In genomic region chr10:102113261-102113955, GRCh38 we compare ENCODE assay signal across 8 cellular contexts. TPM values are rescaled to one million over a fixed set of nuclear protein-coding genes. Genes with fewer than 3 reads are reported as not detected.
DNase-seq lines count a peak whose midpoint lies in the region; TF ChIP-seq lines count a peak whose summit lies in the region.

No MANE protein-coding gene starts in this region.

- POLR2A ChIA-PET in RWPE1 (lab: Yijun Ruan, JAX; ENCODE audit: low non-redundant PET), result interaction anchor here (0.6 to 0.7 kb wide), 2 partner anchors 11 to 12 kb away, joined by 4 read pairs; no protein-coding TSS in a partner anchor

- H3K27me3 ChIP-seq in esophagus (ENCODE audit: control insufficient read depth in 1 of 2, insufficient read depth in 2 of 2, low read length in 2 of 2) (no peaks in the 10 kb centered on the region), prostate gland (replicated peaks; ENCODE audit: insufficient read depth) (no peaks in the 10 kb centered on the region), thyroid gland (no peaks in the 10 kb centered on the region)

- no peak for TF ChIP-seq CTCF in RWPE1 (conservative IDR thresholded peaks at IDR 0.05; ENCODE audit: low read depth)
- no peak for TF ChIP-seq CTCF in prostate gland (IDR thresholded peaks at IDR 0.05)
- no peak for TF ChIP-seq CTCF in thyroid gland (IDR thresholded peaks at IDR 0.05)

- DNase-seq in ELF-1 (ENCODE audit: low read depth, low spot score) (peak; percentile 35), RWPE1 (ENCODE audit: low spot score) (peak; percentile 77), prostate gland (ENCODE audit: low spot score) (peak; percentile 28), NCI-H69 (lab: John Stamatoyannopoulos, UW) (no peak), midbrain (lab: John Stamatoyannopoulos, UW) (no peak), dermis blood vessel endothelial cell (no peak), thyroid gland (no peak)

- CTCF ChIA-PET in RWPE1 (lab: Yijun Ruan, JAX), result interaction anchor here (0.6 to 2.0 kb wide), 6 partner anchors 9 to 1115 kb away, joined by 3 to 7 read pairs (median 4); partner anchors contain the start of gene ARMH3

- H3K4me1 ChIP-seq in esophagus (ENCODE audit: control insufficient read depth in 2 of 2, insufficient read depth in 2 of 2, low read length in 1 of 2), result peaks cover 9 to 21% of the 10 kb centered on the region in 2 donors
- peaks cover 33% of the 10 kb centered on the region for H3K4me1 ChIP-seq in prostate gland (replicated peaks)
- peaks cover 45 to 54% of the 10 kb centered on the region in 2 donors for H3K4me1 ChIP-seq in thyroid gland

- intact Hi-C loops in prostate gland (cut with DNase I) (loop anchor here (5.0 kb wide), 1 partner anchor 46 kb away; the partner anchor contains the start of gene HPS6), thyroid gland (cut with DNase I) (no loop called here)

- H3K4me3 ChIP-seq in esophagus (ENCODE audit: low read depth in 1 of 2, low read length in 2 of 2) (peak overlapping the region; percentile 64 to 75), prostate gland (peak overlapping the region; percentile 72 to 79), thyroid gland (replicated peaks in 1 of 3) (peak overlapping the region in 1 of 3 donors; percentile 61)

- H3K9me3 ChIP-seq in esophagus (ENCODE audit: control insufficient read depth in 2 of 2, insufficient read depth in 1 of 2, low read depth in 1 of 2, low read length in 1 of 2) (no peaks in the 10 kb centered on the region), prostate gland (no peaks in the 10 kb centered on the region), thyroid gland (no peaks in the 10 kb centered on the region)

- 24 to 35% methylated on average over 7 of the region's 7 CpGs for WGBS in esophagus, 2 donors
- 19% methylated on average over 7 of the region's 7 CpGs for WGBS in prostate gland
- WGBS in thyroid gland, 2 donors, result 51 to 58% methylated on average over 4 of the region's 7 CpGs

- H3K36me3 ChIP-seq in esophagus (ENCODE audit: control insufficient read depth in 2 of 2, insufficient read depth in 2 of 2, low read length in 1 of 2) (peaks cover 19 to 30% of the 10 kb centered on the region in 2 donors), prostate gland (peaks cover 5 to 29% of the 10 kb centered on the region in 2 donors), thyroid gland (peaks cover 30 to 35% of the 10 kb centered on the region in 2 donors)

- peak overlapping the region; percentile 94 for H3K27ac ChIP-seq in RWPE1
- peak overlapping the region; percentile 81 to 85 for H3K27ac ChIP-seq in esophagus (ENCODE audit: low read depth in 2 of 2, low read length in 1 of 2)
- H3K27ac ChIP-seq in prostate gland, result peak overlapping the region; percentile 89 to 92
- peak overlapping the region in 1 of 3 donors; percentile 41 for H3K27ac ChIP-seq in thyroid gland

- TF ChIP-seq POLR2A in prostate gland (IDR thresholded peaks at IDR 0.05) (no peak), thyroid gland (IDR thresholded peaks at IDR 0.05) (no peak)

RNA-seq across cellular contexts. Expression of gene LDB1, which starts 6.8 kb away (rescaled TPM):
- polyA plus RNA-seq in esophagus, result 10 to 100 TPM; 29.8 to 36.5 TPM
- total RNA-seq in prostate gland (10 to 100 TPM; 55.0 to 91.5 TPM), dermis blood vessel endothelial cell (49.6 and 52.1 TPM in 2 replicates), thyroid gland (10 to 100 TPM; 49.8 to 67.3 (median 54.8) TPM)

RNA-seq across cellular contexts. Expression of gene PPRC1, which starts 19.4 kb away (rescaled TPM):
- 10 to 100 TPM; 23.4 TPM for polyA plus RNA-seq in esophagus
- total RNA-seq in prostate gland (10 to 100 TPM; 19.8 to 24.4 TPM), dermis blood vessel endothelial cell (14.5 and 15.3 TPM in 2 replicates), thyroid gland (10 to 100 TPM; 11.7 to 27.5 (median 16.6) TPM)

RNA-seq across cellular contexts. Expression of gene NOLC1, which starts 38.8 kb away (rescaled TPM):
- 10 to 100 TPM; 25.4 to 46.5 TPM for polyA plus RNA-seq in esophagus
- 10 to 100 TPM; 50.3 to 67.9 TPM for total RNA-seq in prostate gland
- total RNA-seq in dermis blood vessel endothelial cell, result 29.6 and 38.9 TPM in 2 replicates
- total RNA-seq in thyroid gland, result 10 to 100 TPM; 52.7 to 80.8 (median 65.1) TPM

RNA-seq across cellular contexts. Expression of gene HPS6, which starts 48.3 kb away (rescaled TPM):
- polyA plus RNA-seq in esophagus, result 10 to 100 TPM in 1 of 2 donors, 1 to 10 TPM in 1; 9.4 to 12.5 TPM
- total RNA-seq in prostate gland, result 10 to 100 TPM; 26.1 to 35.9 TPM
- total RNA-seq in dermis blood vessel endothelial cell, result 49.0 and 53.6 TPM in 2 replicates
- 10 to 100 TPM; 18.7 to 28.5 (median 23.8) TPM for total RNA-seq in thyroid gland

RNA-seq across cellular contexts. Expression of gene ARMH3, which starts 57.4 kb away (rescaled TPM):
- 10 to 100 TPM; 13.1 to 16.3 TPM for polyA plus RNA-seq in esophagus
- 10 to 100 TPM; 15.1 to 20.5 TPM for total RNA-seq in prostate gland
- 9.0 and 9.4 TPM in 2 replicates for total RNA-seq in dermis blood vessel endothelial cell
- total RNA-seq in thyroid gland, result 10 to 100 TPM; 14.2 to 21.2 (median 18.3) TPM

Comparison
In these comparisons a context has a peak if more than half of its experiments do, and no peak if none do; other contexts are left out.
1. DNase-seq: peak in ELF-1 (single experiment), RWPE1 (single experiment) and prostate gland (single experiment); none in NCI-H69 (single experiment), midbrain (single experiment), dermis blood vessel endothelial cell (single experiment) and thyroid gland (0 of 2).